In the genomic region with DNA sequence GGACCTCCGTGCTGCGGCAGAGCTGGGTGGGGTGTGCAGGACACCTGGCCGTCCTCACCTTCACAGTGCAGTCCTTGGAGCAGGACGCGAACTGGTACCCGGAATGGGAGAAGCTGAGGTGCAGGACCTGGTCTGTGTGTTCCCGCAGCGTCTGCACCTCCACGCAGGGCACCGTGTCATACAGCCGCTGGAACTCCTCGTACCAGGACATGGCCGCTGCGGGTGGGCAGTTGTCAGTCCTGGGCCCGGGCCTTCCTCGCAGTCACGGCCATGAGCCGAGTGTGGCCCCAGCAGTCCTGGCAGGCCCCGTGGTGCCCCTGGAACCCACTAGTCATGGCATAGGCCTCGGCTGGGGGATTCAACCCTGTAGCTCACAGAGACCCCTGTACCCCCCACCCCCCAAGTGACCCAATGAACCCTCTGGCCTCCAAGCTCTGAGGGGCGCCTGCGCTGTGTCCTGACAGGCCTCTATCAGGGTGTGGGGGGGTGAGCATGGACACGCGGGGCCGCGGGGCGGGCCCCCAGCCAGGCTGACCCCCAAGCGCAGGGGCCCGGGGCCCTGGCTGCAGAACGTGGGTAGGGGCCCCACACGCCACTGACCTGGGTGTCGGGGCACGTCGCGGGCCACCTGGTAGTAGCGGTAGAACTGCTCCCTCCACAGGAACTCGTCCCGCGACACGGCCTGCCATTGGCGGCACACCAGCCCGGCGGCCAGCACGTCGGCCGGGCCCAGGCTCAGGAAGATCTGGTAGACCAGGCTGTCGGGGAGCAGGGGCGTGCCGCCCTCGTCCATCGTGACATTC, we compare ENCODE assay signal across 1 cellular context.
A peak's percentile ranks its signal among the peaks of the same experiment; 100 is the strongest.
TF ChIP-seq lines count a peak whose summit lies in the region.

No MANE protein-coding gene starts in this region.

TF ChIP-seq in HEK293, 187 proteins besides CTCF, POLR2A, EP300 and RAD21 (continued from another document and continues in another):
- TF ChIP-seq SCRT1 (tag by site-specific recombination; IDR thresholded peaks at IDR 0.05; ENCODE audit: borderline replicate concordance) (no peak), ZNF2 (tag by site-specific recombination; IDR thresholded peaks at IDR 0.05) (no peak), ZNF114 (tag by site-specific recombination; IDR thresholded peaks at IDR 0.05) (no peak), ZNF560 (tag by site-specific recombination; IDR thresholded peaks at IDR 0.05; ENCODE audit: borderline replicate concordance) (no peak), ZNF354C (tag by site-specific recombination; IDR thresholded peaks at IDR 0.05; ENCODE audit: borderline replicate concordance, low read depth) (no peak), ZBTB17 (tag by site-specific recombination; IDR thresholded peaks at IDR 0.05) (no peak; the same call in 1 of the 2 replicates), MZF1 (tag by site-specific recombination; IDR thresholded peaks at IDR 0.05; ENCODE audit: borderline replicate concordance) (no peak), KLF9 (tag by site-specific recombination; IDR thresholded peaks at IDR 0.05; ENCODE audit: low read depth) (peak; percentile 79; the same call in 1 of the 2 replicates), ZNF530 (tag by site-specific recombination; IDR thresholded peaks at IDR 0.05; ENCODE audit: low read depth) (no peak), ZNF423 (tag by site-specific recombination; IDR thresholded peaks at IDR 0.05) (no peak), ZNF561 (tag by site-specific recombination; IDR thresholded peaks at IDR 0.05; ENCODE audit: borderline replicate concordance) (no peak; the same call in 1 of the 2 replicates), ZNF169 (tag by site-specific recombination; IDR thresholded peaks at IDR 0.05) (no peak), ZNF335 (tag by site-specific recombination; conservative IDR thresholded peaks at IDR 0.05) (no peak), ZBTB8A (tag by site-specific recombination; IDR thresholded peaks at IDR 0.05) (peak; percentile 86; the same call in 1 of the 2 replicates), ZNF610 (tag by site-specific recombination; IDR thresholded peaks at IDR 0.05; ENCODE audit: borderline replicate concordance) (no peak), BCL11B (tag by site-specific recombination; IDR thresholded peaks at IDR 0.05; ENCODE audit: low read depth) (no peak), ZNF514 (tag by site-specific recombination; IDR thresholded peaks at IDR 0.05) (no peak), ZNF391 (tag by site-specific recombination; IDR thresholded peaks at IDR 0.05; ENCODE audit: borderline replicate concordance, low read depth) (no peak), ZNF544 (tag by site-specific recombination; IDR thresholded peaks at IDR 0.05) (no peak), ZNF221 (tag by site-specific recombination; IDR thresholded peaks at IDR 0.05; ENCODE audit: borderline replicate concordance) (no peak), ZNF324 (tag by site-specific recombination; IDR thresholded peaks at IDR 0.05) (peak; percentile 64; the same call in 1 of the 2 replicates), HOXD13 (CRISPR knock-in tag; IDR thresholded peaks at IDR 0.05; ENCODE audit: borderline replicate concordance) (no peak), ZNF26 (tag by site-specific recombination; IDR thresholded peaks at IDR 0.05) (no peak), ATF2 (tag by site-specific recombination; IDR thresholded peaks at IDR 0.05; ENCODE audit: low read depth) (no peak), KLF16 (tag by site-specific recombination; IDR thresholded peaks at IDR 0.05) (no peak), ZNF621 (tag by site-specific recombination; IDR thresholded peaks at IDR 0.05) (no peak), GLIS1 (tag by site-specific recombination; IDR thresholded peaks at IDR 0.05) (peak; percentile 45; the same call in 1 of the 2 replicates), ZNF768 (tag by site-specific recombination; IDR thresholded peaks at IDR 0.05) (no peak), EGR2 (tag by site-specific recombination; IDR thresholded peaks at IDR 0.05; ENCODE audit: low read depth) (no peak), ZNF280D (tag by site-specific recombination; IDR thresholded peaks at IDR 0.05) (no peak), IKZF3 (tag by site-specific recombination; IDR thresholded peaks at IDR 0.05) (no peak), ZNF202 (tag by site-specific recombination; IDR thresholded peaks at IDR 0.05; ENCODE audit: borderline replicate concordance) (no peak), ZNF138 (tag by site-specific recombination; IDR thresholded peaks at IDR 0.05; ENCODE audit: borderline replicate concordance) (no peak), ZNF707 (tag by site-specific recombination; IDR thresholded peaks at IDR 0.05) (no peak), ZNF626 (tag by site-specific recombination; IDR thresholded peaks at IDR 0.05) (no peak), ZEB2 (tag by site-specific recombination; IDR thresholded peaks at IDR 0.05) (no peak), PRDM4 (tag by site-specific recombination; IDR thresholded peaks at IDR 0.05) (no peak)
- TF ChIP-seq, protein P1, sequence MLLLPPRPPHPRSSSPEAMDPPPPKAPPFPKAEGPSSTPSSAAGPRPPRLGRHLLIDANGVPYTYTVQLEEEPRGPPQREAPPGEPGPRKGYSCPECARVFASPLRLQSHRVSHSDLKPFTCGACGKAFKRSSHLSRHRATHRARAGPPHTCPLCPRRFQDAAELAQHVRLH (tag by site-specific recombination; IDR thresholded peaks at IDR 0.05), result no peak
- TF ChIP-seq, protein P2, sequence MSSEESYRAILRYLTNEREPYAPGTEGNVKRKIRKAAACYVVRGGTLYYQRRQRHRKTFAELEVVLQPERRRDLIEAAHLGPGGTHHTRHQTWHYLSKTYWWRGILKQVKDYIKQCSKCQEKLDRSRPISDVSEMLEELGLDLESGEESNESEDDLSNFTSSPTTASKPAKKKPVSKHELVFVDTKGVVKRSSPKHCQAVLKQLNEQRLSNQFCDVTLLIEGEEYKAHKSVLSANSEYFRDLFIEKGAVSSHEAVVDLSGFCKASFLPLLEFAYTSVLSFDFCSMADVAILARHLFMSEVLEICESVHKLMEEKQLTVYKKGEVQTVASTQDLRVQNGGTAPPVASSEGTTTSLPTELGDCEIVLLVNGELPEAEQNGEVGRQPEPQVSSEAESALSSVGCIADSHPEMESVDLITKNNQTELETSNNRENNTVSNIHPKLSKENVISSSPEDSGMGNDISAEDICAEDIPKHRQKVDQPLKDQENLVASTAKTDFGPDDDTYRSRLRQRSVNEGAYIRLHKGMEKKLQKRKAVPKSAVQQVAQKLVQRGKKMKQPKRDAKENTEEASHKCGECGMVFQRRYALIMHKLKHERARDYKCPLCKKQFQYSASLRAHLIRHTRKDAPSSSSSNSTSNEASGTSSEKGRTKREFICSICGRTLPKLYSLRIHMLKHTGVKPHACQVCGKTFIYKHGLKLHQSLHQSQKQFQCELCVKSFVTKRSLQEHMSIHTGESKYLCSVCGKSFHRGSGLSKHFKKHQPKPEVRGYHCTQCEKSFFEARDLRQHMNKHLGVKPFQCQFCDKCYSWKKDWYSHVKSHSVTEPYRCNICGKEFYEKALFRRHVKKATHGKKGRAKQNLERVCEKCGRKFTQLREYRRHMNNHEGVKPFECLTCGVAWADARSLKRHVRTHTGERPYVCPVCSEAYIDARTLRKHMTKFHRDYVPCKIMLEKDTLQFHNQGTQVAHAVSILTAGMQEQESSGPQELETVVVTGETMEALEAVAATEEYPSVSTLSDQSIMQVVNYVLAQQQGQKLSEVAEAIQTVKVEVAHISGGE (tag by site-specific recombination; conservative IDR thresholded peaks at IDR 0.05; ENCODE audit: low read depth), result peak; percentile 77
- TF ChIP-seq, protein P3, sequence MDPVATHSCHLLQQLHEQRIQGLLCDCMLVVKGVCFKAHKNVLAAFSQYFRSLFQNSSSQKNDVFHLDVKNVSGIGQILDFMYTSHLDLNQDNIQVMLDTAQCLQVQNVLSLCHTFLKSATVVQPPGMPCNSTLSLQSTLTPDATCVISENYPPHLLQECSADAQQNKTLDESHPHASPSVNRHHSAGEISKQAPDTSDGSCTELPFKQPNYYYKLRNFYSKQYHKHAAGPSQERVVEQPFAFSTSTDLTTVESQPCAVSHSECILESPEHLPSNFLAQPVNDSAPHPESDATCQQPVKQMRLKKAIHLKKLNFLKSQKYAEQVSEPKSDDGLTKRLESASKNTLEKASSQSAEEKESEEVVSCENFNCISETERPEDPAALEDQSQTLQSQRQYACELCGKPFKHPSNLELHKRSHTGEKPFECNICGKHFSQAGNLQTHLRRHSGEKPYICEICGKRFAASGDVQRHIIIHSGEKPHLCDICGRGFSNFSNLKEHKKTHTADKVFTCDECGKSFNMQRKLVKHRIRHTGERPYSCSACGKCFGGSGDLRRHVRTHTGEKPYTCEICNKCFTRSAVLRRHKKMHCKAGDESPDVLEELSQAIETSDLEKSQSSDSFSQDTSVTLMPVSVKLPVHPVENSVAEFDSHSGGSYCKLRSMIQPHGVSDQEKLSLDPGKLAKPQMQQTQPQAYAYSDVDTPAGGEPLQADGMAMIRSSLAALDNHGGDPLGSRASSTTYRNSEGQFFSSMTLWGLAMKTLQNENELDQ (tag by site-specific recombination; IDR thresholded peaks at IDR 0.05; ENCODE audit: low read depth), result no peak
- TF ChIP-seq, protein P4, sequence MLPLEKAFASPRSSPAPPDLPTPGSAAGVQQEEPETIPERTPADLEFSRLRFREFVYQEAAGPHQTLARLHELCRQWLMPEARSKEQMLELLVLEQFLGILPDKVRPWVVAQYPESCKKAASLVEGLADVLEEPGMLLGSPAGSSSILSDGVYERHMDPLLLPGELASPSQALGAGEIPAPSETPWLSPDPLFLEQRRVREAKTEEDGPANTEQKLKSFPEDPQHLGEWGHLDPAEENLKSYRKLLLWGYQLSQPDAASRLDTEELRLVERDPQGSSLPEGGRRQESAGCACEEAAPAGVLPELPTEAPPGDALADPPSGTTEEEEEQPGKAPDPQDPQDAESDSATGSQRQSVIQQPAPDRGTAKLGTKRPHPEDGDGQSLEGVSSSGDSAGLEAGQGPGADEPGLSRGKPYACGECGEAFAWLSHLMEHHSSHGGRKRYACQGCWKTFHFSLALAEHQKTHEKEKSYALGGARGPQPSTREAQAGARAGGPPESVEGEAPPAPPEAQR (tag by site-specific recombination; IDR thresholded peaks at IDR 0.05), result no peak
- TF ChIP-seq, protein P5, sequence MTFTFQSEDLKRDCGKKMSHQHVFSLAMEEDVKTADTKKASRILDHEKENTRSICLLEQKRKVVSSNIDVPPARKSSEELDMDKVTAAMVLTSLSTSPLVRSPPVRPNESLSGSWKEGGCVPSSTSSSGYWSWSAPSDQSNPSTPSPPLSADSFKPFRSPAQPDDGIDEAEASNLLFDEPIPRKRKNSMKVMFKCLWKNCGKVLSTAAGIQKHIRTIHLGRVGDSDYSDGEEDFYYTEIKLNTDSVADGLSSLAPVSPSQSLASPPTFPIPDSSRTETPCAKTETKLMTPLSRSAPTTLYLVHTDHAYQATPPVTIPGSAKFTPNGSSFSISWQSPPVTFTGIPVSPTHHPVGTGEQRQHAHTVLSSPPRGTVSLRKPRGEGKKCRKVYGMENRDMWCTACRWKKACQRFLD (tag by site-specific recombination; IDR thresholded peaks at IDR 0.05), result no peak
